8 cellular contexts compared by ENCODE assay signal in the genomic region with DNA sequence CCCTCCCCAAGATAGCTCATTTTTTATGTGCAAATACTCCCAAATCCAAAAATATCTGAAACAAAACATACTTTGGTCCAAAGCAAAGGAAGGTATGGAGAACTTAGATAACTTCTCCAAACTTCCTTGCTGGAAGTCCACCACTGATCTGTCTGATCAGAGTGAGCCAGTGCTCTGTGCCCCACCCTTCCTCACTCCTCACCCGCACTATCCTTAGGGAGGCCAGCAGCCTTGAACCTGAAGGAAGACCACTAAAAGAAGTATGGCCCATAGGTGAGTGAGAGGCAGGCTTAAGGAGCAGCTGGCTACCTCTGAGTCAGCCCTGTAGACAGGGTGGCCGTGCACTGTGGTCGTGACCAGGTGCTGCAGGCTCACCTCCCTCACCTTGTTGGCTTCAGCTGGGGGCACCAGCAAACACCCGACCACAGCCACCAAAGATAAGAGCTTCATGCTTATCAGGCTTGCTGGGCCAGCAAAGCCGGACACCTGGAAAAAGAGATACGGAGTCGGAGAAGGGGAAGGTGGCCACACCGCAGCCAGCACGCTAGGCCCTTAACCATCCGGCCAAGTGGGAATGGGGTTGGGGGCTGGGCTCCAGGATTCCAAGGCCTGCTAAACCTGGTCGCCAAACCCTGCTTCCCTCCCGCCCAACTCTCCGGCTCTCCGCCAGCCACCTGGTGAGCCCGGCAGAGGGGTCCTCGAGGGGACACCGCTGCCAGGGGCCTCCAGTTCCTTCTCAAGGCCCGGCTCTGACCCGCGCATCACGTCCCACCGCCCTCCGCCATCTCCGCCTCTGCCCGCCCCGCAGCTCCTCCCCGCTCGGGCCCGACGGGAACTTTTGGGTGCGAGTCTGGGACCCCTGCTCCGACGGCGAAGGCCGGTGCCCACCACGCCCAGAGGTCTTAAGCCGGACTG. TPM values are rescaled to one million over a fixed set of nuclear protein-coding genes. Genes with fewer than 3 reads are reported as not detected.
DNase-seq lines count a peak whose midpoint lies in the region; ATAC-seq and TF ChIP-seq lines count a peak whose summit lies in the region.

No MANE protein-coding gene starts in this region.

- H3K4me1 Mint-ChIP-seq in CD8-positive, alpha-beta T cell (ENCODE audit: low read depth) = peaks cover 26% of the 10 kb centered on the region
- peaks cover 21% of the 10 kb centered on the region for H3K4me1 Mint-ChIP-seq in mesothelial cell of epicardium

- no peaks in the 10 kb centered on the region for H3K9me3 ChIP-seq in CD8-positive, alpha-beta T cell (ENCODE audit: low read length)

- peaks cover 16% of the 10 kb centered on the region for H3K4me1 ChIP-seq in CD8-positive, alpha-beta T cell (ENCODE audit: insufficient read depth, low read length)

- peak overlapping the region; percentile 71 for H3K4me3 ChIP-seq in CD8-positive, alpha-beta T cell (ENCODE audit: low read depth, low read length)
- H3K4me3 ChIP-seq in cardiac fibroblast (replicated peaks in 1 of 2; ENCODE audit: low read depth in 2 of 2, low read length in 2 of 2) = peak overlapping the region; percentile 70 to 73

- intact Hi-C loops in CD8-positive, alpha-beta T cell (cut with DNase I, micrococcal nuclease) = loop anchor here (1.0 to 10.0 kb wide), 11 partner anchors 17 to 741 kb away; partner anchors contain the start of genes DDX59 (in 1 of the 2), KIF14 (in 1 of the 2), KIF21B (in 1 of the 2) and ZNF281 (in 1 of the 2)

- H3K27ac ChIP-seq in CD8-positive, alpha-beta T cell (ENCODE audit: low read depth, low read length) = peak overlapping the region; percentile 51

- ATAC-seq in CD8-positive, alpha-beta T cell = peak; percentile 74
- ATAC-seq in GM18873 (IDR thresholded peaks at IDR 0.05; ENCODE audit: low FRiP score, unreplicated experiment) (peak; percentile 37), HG03039 (IDR thresholded peaks at IDR 0.05; ENCODE audit: unreplicated experiment) (peak; percentile 45)

- H3K4me3 Mint-ChIP-seq in CD8-positive, alpha-beta T cell = peak overlapping the region; percentile 85
- H3K4me3 Mint-ChIP-seq in mesothelial cell of epicardium = peak overlapping the region; percentile 93

- no peaks in the 10 kb centered on the region for H3K9me3 Mint-ChIP-seq in CD8-positive, alpha-beta T cell
- H3K9me3 Mint-ChIP-seq in mesothelial cell of epicardium = no peaks in the 10 kb centered on the region

- no peaks in the 10 kb centered on the region for H3K27me3 ChIP-seq in CD8-positive, alpha-beta T cell (ENCODE audit: insufficient read depth, low read length)

- H3K27me3 Mint-ChIP-seq in CD8-positive, alpha-beta T cell (ENCODE audit: low read depth) = no peaks in the 10 kb centered on the region
- no peaks in the 10 kb centered on the region for H3K27me3 Mint-ChIP-seq in mesothelial cell of epicardium (ENCODE audit: low read depth)

- H3K36me3 ChIP-seq in CD8-positive, alpha-beta T cell (ENCODE audit: insufficient read depth, low read length) = no peaks in the 10 kb centered on the region

- H3K36me3 Mint-ChIP-seq in CD8-positive, alpha-beta T cell = peaks cover 41% of the 10 kb centered on the region
- H3K36me3 Mint-ChIP-seq in mesothelial cell of epicardium = peaks cover 13% of the 10 kb centered on the region

- H3K27ac Mint-ChIP-seq in CD8-positive, alpha-beta T cell = peak overlapping the region; percentile 78
- peak overlapping the region; percentile 96 for H3K27ac Mint-ChIP-seq in mesothelial cell of epicardium

- POLR2A ChIA-PET in CD8-positive, alpha-beta T cell (lab: Charles Lee) = interaction anchor here (0.6 to 2.4 kb wide), 6 partner anchors 15 to 776 kb away, joined by 3 to 8 read pairs (median 4); no protein-coding TSS in a partner anchor

- DNase-seq in CD8-positive, alpha-beta T cell = no peak
- DNase-seq in NOMO-1 treated with dmso at 0.1 percent for 144 hours (lab: John Stamatoyannopoulos, UW; ENCODE audit: unreplicated experiment) (peak; percentile 67), cardiac fibroblast (ENCODE audit: low read depth in 2 of 2) (no peak), mesothelial cell of epicardium (ENCODE audit: low spot score in 2 of 2, unreplicated experiment in 2 of 2) (peak in 1 of 2 experiments; percentile 42), DMS153 (lab: John Stamatoyannopoulos, UW) (no peak), cerebellar cortex (ENCODE audit: low spot score) (no peak)

- TF ChIP-seq CTCF in CD8-positive, alpha-beta T cell (IDR thresholded peaks at IDR 0.05) = no peak
- no peak for TF ChIP-seq CTCF in cardiac fibroblast (IDR thresholded peaks at IDR 0.05; ENCODE audit: low read depth, low read length)
- TF ChIP-seq CTCF in mesothelial cell of epicardium (IDR thresholded peaks at IDR 0.05; ENCODE audit: unreplicated experiment) = no peak

- CTCF ChIA-PET in CD8-positive, alpha-beta T cell (lab: Charles Lee) = interaction anchor here (1.0 to 1.5 kb wide), 4 partner anchors 17 to 208 kb away, joined by 3 read pairs; no protein-coding TSS in a partner anchor

RNA-seq across cellular contexts. Expression of gene TMEM9, which starts 0.5 kb away (rescaled TPM):
- total RNA-seq in CD8-positive, alpha-beta T cell = 10 to 100 TPM; 14.3 to 14.4 TPM
- total RNA-seq in mesothelial cell of epicardium = 133 to 140 TPM (median 136 TPM) in 3 replicates

RNA-seq across cellular contexts. Expression of gene ASCL5, which starts 26.7 kb away (rescaled TPM):
- under 1 TPM; 0.73 to 0.94 TPM for total RNA-seq in CD8-positive, alpha-beta T cell
- total RNA-seq in mesothelial cell of epicardium = not detected in 3 replicates

RNA-seq across cellular contexts. Expression of gene IGFN1, which starts 36.9 kb away (rescaled TPM):
- not detected for total RNA-seq in CD8-positive, alpha-beta T cell
- total RNA-seq in mesothelial cell of epicardium = 0.93 to 1.6 TPM (median 1.0 TPM) in 3 replicates

RNA-seq across cellular contexts. Expression of gene CACNA1S, which starts 41.5 kb away (rescaled TPM):
- not detected for total RNA-seq in CD8-positive, alpha-beta T cell
- 0.05 TPM in 1 of 3 replicates, not detected in the others for total RNA-seq in mesothelial cell of epicardium
